8 cellular contexts compared by ENCODE assay signal in genomic region chr21:46634966-46635323, GRCh38. TPM values are rescaled to one million over a fixed set of nuclear protein-coding genes. Genes with fewer than 3 reads are reported as not detected.
DNase-seq lines count a peak whose midpoint lies in the region; ATAC-seq and TF ChIP-seq lines count a peak whose summit lies in the region.

No MANE protein-coding gene starts in this region.

- ATAC-seq in GM21825 (IDR thresholded peaks at IDR 0.05; ENCODE audit: unreplicated experiment), result peak; percentile 20

- DNase-seq in NB4 (ENCODE audit: low read depth), result peak; percentile 96
- DNase-seq in SK-N-DZ (ENCODE audit: low spot score), result peak; percentile 91
- DNase-seq in dorsolateral prefrontal cortex, result peak in 7 of 10 donors; percentile 51 to 84 (median 81)
- peak in 1 of 2 donors; percentile 61 for DNase-seq in lower leg skin (ENCODE audit: low spot score in 2 of 2)
- peak; percentile 40 for DNase-seq in stomach
- no peak for DNase-seq in NCI-H187 treated with DMSO at 0.1 percent for 48 hours (lab: John Stamatoyannopoulos, UW)

- intact Hi-C loops in dorsolateral prefrontal cortex (cut with DNase I), result loop anchor here in 1 of 2 donors (1.0 kb wide), 2 partner anchors 14 to 30 kb away; partner anchors contain the start of gene S100B
- intact Hi-C loops in lower leg skin (cut with DNase I; ENCODE audit: low total_unique reads), result no loop called here
- intact Hi-C loops in stomach (cut with DNase I; ENCODE audit: low total_unique reads), result no loop called here

- TF ChIP-seq POLR2A in NB4 (IDR thresholded peaks at IDR 0.05; ENCODE audit: extremely low read depth, insufficient read length), result no peak
- TF ChIP-seq POLR2A in lower leg skin (IDR thresholded peaks at IDR 0.05), result no peak
- TF ChIP-seq POLR2A in stomach (IDR thresholded peaks at IDR 0.05), result no peak

- H3K9me3 ChIP-seq in DOHH2 (ENCODE audit: control insufficient read depth, insufficient read depth, low read length), result no peaks in the 10 kb centered on the region
- no peaks in the 10 kb centered on the region for H3K9me3 ChIP-seq in stomach

- H3K9me2 ChIP-seq in DOHH2 (replicated peaks; ENCODE audit: control insufficient read depth, low read length), result no peaks in the 10 kb centered on the region

- H4K20me1 ChIP-seq in DOHH2 (ENCODE audit: control insufficient read depth, insufficient read depth, low read depth, low read length), result no peaks in the 10 kb centered on the region

- no peaks in the 10 kb centered on the region for H3K27me3 ChIP-seq in DOHH2 (ENCODE audit: control insufficient read depth, low read length)
- no peaks in the 10 kb centered on the region for H3K27me3 ChIP-seq in dorsolateral prefrontal cortex
- H3K27me3 ChIP-seq in stomach, result no peaks in the 10 kb centered on the region

- peak overlapping the region; percentile 97 for H3K4me2 ChIP-seq in DOHH2 (ENCODE audit: low read length)

- peaks cover 10% of the 10 kb centered on the region for H3F3A ChIP-seq in DOHH2 (ENCODE audit: control insufficient read depth, insufficient read depth)

- 0 to 1% methylated on average over 12 to 14 of the region's 14 CpGs for WGBS in lower leg skin, 2 donors
- WGBS in stomach, 5 donors, result 1 to 2% (median 1%) methylated on average over 14 of the region's 14 CpGs

- H3K79me2 ChIP-seq in DOHH2 (ENCODE audit: control insufficient read depth, low read length), result peaks cover 10% of the 10 kb centered on the region

- H3K4me1 ChIP-seq in DOHH2 (ENCODE audit: control insufficient read depth, low read length) (peaks cover 17% of the 10 kb centered on the region), stomach (peaks cover 21 to 50% (median 38%) of the 10 kb centered on the region in 4 donors)

- H3K4me3 ChIP-seq in DOHH2 (ENCODE audit: low read length) (peak overlapping the region; percentile 94), NB4 (ENCODE audit: low read depth, low read length) (peak overlapping the region; percentile 62), dorsolateral prefrontal cortex (peak overlapping the region; percentile 69 to 100 (median 96)), lower leg skin (ENCODE audit: low read depth, poor library complexity, severe bottlenecking) (peak overlapping the region; percentile 26), stomach (peak overlapping the region; percentile 78 to 94 (median 84))

- no peak for TF ChIP-seq EP300 in stomach (IDR thresholded peaks at IDR 0.05)

- H3K27ac ChIP-seq in DOHH2 (ENCODE audit: low read depth, low read length), result peak overlapping the region; percentile 75
- peak overlapping the region; percentile 93 to 100 (median 99) for H3K27ac ChIP-seq in dorsolateral prefrontal cortex
- peak overlapping the region; percentile 92 to 99 (median 98) for H3K27ac ChIP-seq in stomach

- H3K36me3 ChIP-seq in DOHH2 (ENCODE audit: control insufficient read depth, low read length), result peaks cover 5% of the 10 kb centered on the region
- peaks cover 0 to 5% (median 0%) of the 10 kb centered on the region in 4 donors for H3K36me3 ChIP-seq in stomach

- peak; percentile 52 for TF ChIP-seq CTCF in DOHH2 (IDR thresholded peaks at IDR 0.05; ENCODE audit: low read depth, low read length, poor library complexity, severe bottlenecking)
- no peak for TF ChIP-seq CTCF in NB4 (IDR thresholded peaks at IDR 0.05; ENCODE audit: low read depth, low read length)
- peak in 55 of 56 donors; percentile 25 to 68 (median 54) for TF ChIP-seq CTCF in dorsolateral prefrontal cortex (IDR thresholded peaks at IDR 0.05 in 54 of 56, conservative IDR thresholded peaks at IDR 0.05 in 2 of 56; ENCODE audit: low read depth in 1 of 56, partially characterized antibody in 56 of 56)
- no peak for TF ChIP-seq CTCF in lower leg skin (IDR thresholded peaks at IDR 0.05)
- TF ChIP-seq CTCF in stomach (IDR thresholded peaks at IDR 0.05), result no peak

RNA-seq across cellular contexts. Expression of gene PRMT2, which starts 0.5 kb away (rescaled TPM):
- 67.4 and 72.7 TPM in 2 replicates for polyA plus RNA-seq in SK-N-DZ (2014; cell fraction: cytosol; rRNA removed)
- polyA plus RNA-seq in SK-N-DZ (2014; cell fraction: nucleus; rRNA removed), result 64.4 and 68.6 TPM in 2 replicates
- total RNA-seq in dorsolateral prefrontal cortex (100 to 1,000 TPM in 107 of 120 experiments, 10 to 100 TPM in 13; 91.1 to 161 (median 119) TPM), lower leg skin (100 to 1,000 TPM in 2 of 4 donors, 10 to 100 TPM in 2; 88.0 to 115 (median 95.2) TPM), stomach (10 to 100 TPM; 18.7 to 85.0 (median 48.8) TPM)
- 10 to 100 TPM; 63.8 to 75.5 (median 63.9) TPM for polyA plus RNA-seq in stomach

RNA-seq across cellular contexts. Expression of gene S100B, which starts 30.1 kb away (rescaled TPM):
- polyA plus RNA-seq in SK-N-DZ (2014; cell fraction: cytosol; rRNA removed), result 0.16 TPM in 1 of 2 replicates, not detected in the other
- not detected in 2 replicates for polyA plus RNA-seq in SK-N-DZ (2014; cell fraction: nucleus; rRNA removed)
- total RNA-seq in dorsolateral prefrontal cortex, result 100 to 1,000 TPM; 128 to 991 (median 344) TPM
- 10 to 100 TPM in 3 of 4 donors, 1 to 10 TPM in 1; 5.4 to 18.3 (median 13.7) TPM for total RNA-seq in lower leg skin
- 10 to 100 TPM in 1 of 5 donors, 1 to 10 TPM in 3, not detected in 1; 1.8 to 18.4 (median 6.2) TPM for total RNA-seq in stomach
- 10 to 100 TPM in 1 of 3 donors, 1 to 10 TPM in 2; 7.0 to 13.7 (median 9.1) TPM for polyA plus RNA-seq in stomach

Comparison
In these comparisons a context has a peak if more than half of its experiments do, and no peak if none do; other contexts are left out.
1. H3K4me3 ChIP-seq: peak in every context shown above with its lines; median percentile 96 in dorsolateral prefrontal cortex; 94 in DOHH2; 84 in stomach; 62 in NB4; 26 in lower leg skin.
2. CTCF ChIP-seq: peak in DOHH2 (single experiment) and dorsolateral prefrontal cortex (55 of 56); none in NB4 (single experiment), lower leg skin (0 of 3) and stomach (0 of 7).
3. RNA of gene S100B, which starts 30.1 kb away (total RNA-seq): 128 to 991 TPM in dorsolateral prefrontal cortex; 5.4 to 18.3 TPM in lower leg skin and 1.8 to 18.4 TPM in stomach; every median in the first group is over 4 times any median in the second.
4. Peak in every context shown above with its lines, with median percentiles within 50 percentile points of each other: H3K27ac ChIP-seq.